ENCODE assay signal across 8 cellular contexts in genomic region chr2:26043862-26044736, GRCh38. TPM values are rescaled to one million over a fixed set of nuclear protein-coding genes. Genes with fewer than 3 reads are reported as not detected.
DNase-seq lines count a peak whose midpoint lies in the region; ATAC-seq and TF ChIP-seq lines count a peak whose summit lies in the region.

No MANE protein-coding gene starts in this region.

- no peak overlapping the region for H2BK120ac ChIP-seq in IMR-90 (ENCODE audit: low read depth, low read length)

- H3K27ac ChIP-seq in IMR-90 (ENCODE audit: insufficient read depth, low read length): no peak overlapping the region
- H3K27ac ChIP-seq in SJCRH30: no peak overlapping the region

- TF ChIP-seq CTCF in GM13976 (IDR thresholded peaks at IDR 0.05; ENCODE audit: borderline replicate concordance, control extremely low read depth, extremely low read depth, insufficient read depth, missing control alignments) (no peak), IMR-90 (conservative IDR thresholded peaks at IDR 0.05; ENCODE audit: low read depth, low read length) (no peak), nephron progenitor cell (IDR thresholded peaks at IDR 0.05) (no peak)

- H3K79me1 ChIP-seq in IMR-90 (ENCODE audit: low read depth in 1 of 2, low read length in 2 of 2): peaks cover 11 to 62% of the 10 kb centered on the region in 2 experiments

- no peaks in the 10 kb centered on the region for H3K9me3 Mint-ChIP-seq in dendritic cell treated with granulocyte-macrophage colony-stimulating factor and Interleukin-4, amounts not matched to agents 40 ng/mL and 50 ng/mL, for 4 days
- H3K9me3 Mint-ChIP-seq in nephron progenitor cell: peaks cover 42% of the 10 kb centered on the region

- WGBS in IMR-90 (ENCODE audit: extremely low coverage in 2 of 2, insufficient read length in 1 of 2), 2 experiments: no CpG with 5 or more reads among the region's 8 CpGs

- no peak overlapping the region for H3K9ac ChIP-seq in IMR-90 (ENCODE audit: low read depth, low read length)

- no peak overlapping the region for H2BK5ac ChIP-seq in IMR-90 (ENCODE audit: low read depth, low read length, poor library complexity, severe bottlenecking)

- DNase-seq in GM13976 (ENCODE audit: low spot score) (peak; percentile 54), IMR-90 (no peak), nephron progenitor cell (no peak), NCI-H1092 treated with DMSO at 0.1 percent for 48 hours (lab: John Stamatoyannopoulos, UW) (no peak), SJCRH30 (no peak)
- no peak for DNase-seq in activated effector memory CD4-positive, alpha-beta T cell treated with Interleukin-2 at 50 U/mL for 16 hours
- DNase-seq in activated CD8-positive, alpha-beta memory T cell treated with anti-CD3 and anti-CD28 coated beads, Interleukin-2, amount 50 U/mL, for 48 hours: no peak

- no peak overlapping the region for H3K14ac ChIP-seq in IMR-90 (replicated peaks; ENCODE audit: low read depth, low read length)

- H3K4me1 ChIP-seq in IMR-90 (ENCODE audit: control insufficient read depth, insufficient read depth, low read length): peaks cover 2% of the 10 kb centered on the region; the same call in 1 of the 2 replicates
- H3K4me1 ChIP-seq in SJCRH30: no peaks in the 10 kb centered on the region

- H2AK9ac ChIP-seq in IMR-90 (replicated peaks; ENCODE audit: low read depth, low read length, poor library complexity): no peak overlapping the region

- no peaks in the 10 kb centered on the region for H3K27me3 Mint-ChIP-seq in dendritic cell treated with granulocyte-macrophage colony-stimulating factor and Interleukin-4, amounts not matched to agents 40 ng/mL and 50 ng/mL, for 4 days
- no peaks in the 10 kb centered on the region for H3K27me3 Mint-ChIP-seq in nephron progenitor cell (ENCODE audit: low read depth, poor library complexity)

- CTCF ChIA-PET in IMR-90 (lab: Yijun Ruan, JAX): no interaction called here

- no peak overlapping the region for H2BK15ac ChIP-seq in IMR-90 (ENCODE audit: low read depth, low read length)

- dilution Hi-C loops in IMR-90 (cut with HindIII; ENCODE audit: low sequenced_read_pairs, unreplicated experiment): no loop called here

- H3K9me3 ChIP-seq in IMR-90 (ENCODE audit: control insufficient read depth, insufficient read depth, low read length): no peaks in the 10 kb centered on the region
- no peaks in the 10 kb centered on the region; the same call in 1 of the 2 replicates for H3K9me3 ChIP-seq in SJCRH30 (replicated peaks)

- intact Hi-C loops in IMR-90 (cut with micrococcal nuclease): no loop called here
- intact Hi-C loops in dendritic cell treated with granulocyte-macrophage colony-stimulating factor and Interleukin-4, amounts not matched to agents 40 ng/mL and 50 ng/mL, for 4 days (cut with micrococcal nuclease): loop anchor here (10.0 kb wide), 1 partner anchor 51 kb away; no protein-coding TSS in a partner anchor

- H3K27me3 ChIP-seq in IMR-90 (ENCODE audit: control insufficient read depth, insufficient read depth, low read length) (no peaks in the 10 kb centered on the region), SJCRH30 (no peaks in the 10 kb centered on the region)

- POLR2A ChIA-PET in IMR-90 (lab: Charles Lee; ENCODE audit: unreplicated experiment): no interaction called here

- H3K4me1 Mint-ChIP-seq in dendritic cell treated with granulocyte-macrophage colony-stimulating factor and Interleukin-4, amounts not matched to agents 40 ng/mL and 50 ng/mL, for 4 days (ENCODE audit: low read depth): peaks cover 74% of the 10 kb centered on the region
- peaks cover 15% of the 10 kb centered on the region for H3K4me1 Mint-ChIP-seq in nephron progenitor cell

- no peak overlapping the region for H2AK5ac ChIP-seq in IMR-90 (ENCODE audit: low read depth, low read length)

- H3K4me2 ChIP-seq in IMR-90 (ENCODE audit: low read depth, low read length): peak overlapping the region; percentile 81

- H3K4me3 ChIP-seq in IMR-90 (ENCODE audit: insufficient read depth, low read depth, low read length): no peak overlapping the region
- H3K4me3 ChIP-seq in SJCRH30: no peak overlapping the region

- peak overlapping the region; percentile 45 for H3K4me3 Mint-ChIP-seq in dendritic cell treated with granulocyte-macrophage colony-stimulating factor and Interleukin-4, amounts not matched to agents 40 ng/mL and 50 ng/mL, for 4 days
- no peak overlapping the region for H3K4me3 Mint-ChIP-seq in nephron progenitor cell

- H3K27ac Mint-ChIP-seq in dendritic cell treated with granulocyte-macrophage colony-stimulating factor and Interleukin-4, amounts not matched to agents 40 ng/mL and 50 ng/mL, for 4 days: peak overlapping the region; percentile 26
- peak overlapping the region; percentile 3 for H3K27ac Mint-ChIP-seq in nephron progenitor cell

- H4K20me1 ChIP-seq in IMR-90 (ENCODE audit: insufficient read depth, low read length): peaks cover 93% of the 10 kb centered on the region

- no peak overlapping the region for H3K23ac ChIP-seq in IMR-90 (ENCODE audit: low read depth, low read length)

- no peak overlapping the region for H4K8ac ChIP-seq in IMR-90 (ENCODE audit: low read depth in 2 of 2, low read length in 2 of 2)

- H3K4ac ChIP-seq in IMR-90 (ENCODE audit: low read depth, low read length): no peak overlapping the region

- no TSS peak for BruUV-seq in IMR-90 (replicated peaks; lab: Mats Ljungman, UMichigan)

- H3K36me3 ChIP-seq in IMR-90 (ENCODE audit: control insufficient read depth, insufficient read depth, low read length): 0 out of 2 replicates have a peak, but pooled peaks cover 3% of the 10 kb centered on the region
- H3K36me3 ChIP-seq in SJCRH30: peaks cover 23% of the 10 kb centered on the region

- H3K18ac ChIP-seq in IMR-90 (ENCODE audit: low read depth, low read length): no peak overlapping the region

- H3K36me3 Mint-ChIP-seq in dendritic cell treated with granulocyte-macrophage colony-stimulating factor and Interleukin-4, amounts not matched to agents 40 ng/mL and 50 ng/mL, for 4 days (ENCODE audit: low read depth): peaks cover 66% of the 10 kb centered on the region
- H3K36me3 Mint-ChIP-seq in nephron progenitor cell (ENCODE audit: low read depth): peaks cover 85% of the 10 kb centered on the region

- no peak for TF ChIP-seq POLR2A in IMR-90 (IDR thresholded peaks at IDR 0.05; ENCODE audit: low read depth, low read length)

- H2AFZ ChIP-seq in IMR-90 (replicated peaks; ENCODE audit: low read length, poor library complexity): no peak overlapping the region

- no peak overlapping the region for H3K56ac ChIP-seq in IMR-90 (ENCODE audit: extremely low read depth, insufficient read depth, low read length)

- H2BK20ac ChIP-seq in IMR-90 (ENCODE audit: low read depth, low read length): no peak overlapping the region

- no peak overlapping the region for H4K91ac ChIP-seq in IMR-90 (ENCODE audit: insufficient read depth, low read depth, low read length)

- TF ChIP-seq RAD21 in IMR-90 (IDR thresholded peaks at IDR 0.05; ENCODE audit: low read length): no peak

- no peak for ATAC-seq in IMR-90 (ENCODE audit: low read depth)

- H3K9me1 ChIP-seq in IMR-90 (ENCODE audit: insufficient read depth, low read length): peaks cover 8% of the 10 kb centered on the region

- in situ Hi-C loops in GM13976 (cut with MboI; ENCODE audit: low sequenced_read_pairs, unreplicated experiment): no loop called here
- in situ Hi-C loops in IMR-90 (cut with MboI; ENCODE audit: low sequenced_read_pairs): no loop called here

- H4K5ac ChIP-seq in IMR-90 (ENCODE audit: low read depth, low read length): no peak overlapping the region

TF ChIP-seq in IMR-90, 13 proteins besides CTCF, POLR2A, EP300 and RAD21:
- TF ChIP-seq ELK1 (IDR thresholded peaks at IDR 0.05; ENCODE audit: borderline replicate concordance, low read depth, low read length) (no peak), FOS (IDR thresholded peaks at IDR 0.05; ENCODE audit: low read depth, low read length) (no peak), CEBPB (IDR thresholded peaks at IDR 0.05; ENCODE audit: low read depth, low read length) (peak; percentile 87), MXI1 (IDR thresholded peaks at IDR 0.05; ENCODE audit: borderline replicate concordance, low read depth, low read length) (no peak), CHD1 (IDR thresholded peaks at IDR 0.05; ENCODE audit: low read depth, low read length) (no peak)

RNA-seq across cellular contexts. Expression of gene RAB10, which starts 10.2 kb away (rescaled TPM):
- 30.1 and 79.7 TPM in 2 replicates for total RNA-seq in IMR-90 (2012; rRNA removed)
- 66.5 and 77.1 TPM in 2 replicates for polyA plus RNA-seq in IMR-90 (2012; rRNA removed)
- polyA plus RNA-seq in IMR-90 (2012; cell fraction: cytosol; rRNA removed): 45.2 and 71.7 TPM in 2 replicates
- polyA plus RNA-seq in IMR-90 (2012; cell fraction: nucleus; rRNA removed; ENCODE audit: low replicate concordance): 23.0 and 23.3 TPM in 2 replicates
- 128 and 152 TPM in 2 replicates for total RNA-seq in SJCRH30 (2014; rRNA removed; shearing (Covaris generic))
